Comparison of ENCODE assay signal across 8 cellular contexts in the genomic region with DNA sequence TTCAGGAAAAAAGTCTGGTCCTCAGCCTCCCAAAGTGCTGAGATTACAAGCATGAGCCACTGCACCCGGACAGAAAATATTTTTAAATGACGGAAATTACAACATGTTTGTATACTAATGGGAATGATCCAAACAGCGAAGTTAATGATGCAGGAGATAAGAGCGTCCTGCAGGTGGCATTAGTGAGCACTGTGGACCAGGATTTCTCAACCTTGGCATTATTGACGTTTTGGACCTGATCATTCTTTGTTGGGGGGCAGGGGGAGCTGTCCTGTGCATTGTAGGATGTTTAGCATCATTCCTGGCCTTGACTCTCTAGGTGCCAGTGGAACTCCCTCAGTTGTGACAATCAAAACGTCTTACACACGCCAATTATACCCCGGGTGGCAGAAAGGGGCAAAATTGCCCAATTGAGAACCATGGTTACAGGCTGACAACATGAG. TPM values are rescaled to one million over a fixed set of nuclear protein-coding genes. Genes with fewer than 3 reads are reported as not detected.
A peak's percentile ranks its signal among the peaks of the same experiment; 100 is the strongest.
DNase-seq lines count a peak whose midpoint lies in the region; ATAC-seq and TF ChIP-seq lines count a peak whose summit lies in the region.

No MANE protein-coding gene starts in this region.

- H3K27ac ChIP-seq in OCI-LY3 (ENCODE audit: low read length) (no peak overlapping the region), body of pancreas (no peak overlapping the region), stomach (peak overlapping the region in 2 of 5 donors; percentile 1 to 22)

- H3K9me3 ChIP-seq in OCI-LY3 (ENCODE audit: insufficient read depth, low read length) (no peaks in the 10 kb centered on the region), body of pancreas (no peaks in the 10 kb centered on the region), stomach (no peaks in the 10 kb centered on the region)

- H3K4me1 Mint-ChIP-seq in stimulated activated memory B cell treated with anti-CD40 and anti-IgM and Interleukin-4, amounts not matched to agents 10 μg/mL and 1 μg/mL and 100 μg/mL, for 72 hours: peaks cover 5% of the 10 kb centered on the region

- TF ChIP-seq POLR2A in body of pancreas (IDR thresholded peaks at IDR 0.05): no peak
- no peak for TF ChIP-seq POLR2A in stomach (IDR thresholded peaks at IDR 0.05)

- WGBS in body of pancreas, 2 donors: 38 to 43% methylated on average over 8 of the region's 8 CpGs
- 54 to 61% (median 56%) methylated on average over 8 of the region's 8 CpGs for WGBS in stomach, 5 donors

- H3K4me3 ChIP-seq in AG10803 (ENCODE audit: low read length): no peak overlapping the region
- no peak overlapping the region for H3K4me3 ChIP-seq in OCI-LY3 (ENCODE audit: low read length)
- no peak overlapping the region for H3K4me3 ChIP-seq in body of pancreas
- no peak overlapping the region for H3K4me3 ChIP-seq in stomach

- peaks cover 32% of the 10 kb centered on the region for H3K36me3 Mint-ChIP-seq in stimulated activated memory B cell treated with anti-CD40 and anti-IgM and Interleukin-4, amounts not matched to agents 10 μg/mL and 1 μg/mL and 100 μg/mL, for 72 hours

- H3K4me2 ChIP-seq in OCI-LY3 (ENCODE audit: low read length): no peak overlapping the region

- H3K36me3 ChIP-seq in OCI-LY3 (replicated peaks; ENCODE audit: low read depth, low read length) (peaks cover 44% of the 10 kb centered on the region), body of pancreas (replicated peaks in 1 of 2; ENCODE audit: insufficient read depth in 1 of 2, low read depth in 2 of 2) (peaks cover 0 to 10% of the 10 kb centered on the region in 2 donors), stomach (peaks cover 20 to 77% (median 71%) of the 10 kb centered on the region in 4 donors)

- peak; percentile 40 for DNase-seq in AG10803 (ENCODE audit: low read depth)
- peak; percentile 34 to 52 (median 46) for DNase-seq in body of pancreas
- peak; percentile 28 for DNase-seq in inferior parietal cortex (ENCODE audit: extremely low spot score)
- DNase-seq in stomach: no peak
- DNase-seq in activated gamma-delta T cell treated with Interleukin-2 at 50 U/mL for 16 hours: no peak

- H3K27me3 ChIP-seq in OCI-LY3 (ENCODE audit: low read depth, low read length) (no peaks in the 10 kb centered on the region), body of pancreas (no peaks in the 10 kb centered on the region), stomach (no peaks in the 10 kb centered on the region)

- H2AFZ ChIP-seq in OCI-LY3 (ENCODE audit: low read depth, low read length): no peak overlapping the region

- H3K9me3 Mint-ChIP-seq in stimulated activated memory B cell treated with anti-CD40 and anti-IgM and Interleukin-4, amounts not matched to agents 10 μg/mL and 1 μg/mL and 100 μg/mL, for 72 hours: no peaks in the 10 kb centered on the region

- H3K9ac ChIP-seq in OCI-LY3 (ENCODE audit: low read length): no peak overlapping the region

- H3K79me2 ChIP-seq in OCI-LY3 (ENCODE audit: low read length): no peaks in the 10 kb centered on the region

- H3K27me3 Mint-ChIP-seq in stimulated activated memory B cell treated with anti-CD40 and anti-IgM and Interleukin-4, amounts not matched to agents 10 μg/mL and 1 μg/mL and 100 μg/mL, for 72 hours: no peaks in the 10 kb centered on the region

- H4K20me1 ChIP-seq in OCI-LY3 (ENCODE audit: insufficient read depth, low read length): no peaks in the 10 kb centered on the region

- TF ChIP-seq EP300 in stomach (IDR thresholded peaks at IDR 0.05): no peak

- H3K27ac Mint-ChIP-seq in stimulated activated memory B cell treated with anti-CD40 and anti-IgM and Interleukin-4, amounts not matched to agents 10 μg/mL and 1 μg/mL and 100 μg/mL, for 72 hours: no peak overlapping the region

- intact Hi-C loops in body of pancreas (cut with DNase I) (no loop called here), stomach (cut with DNase I; ENCODE audit: low total_unique reads) (no loop called here)

- H3K4me3 Mint-ChIP-seq in stimulated activated memory B cell treated with anti-CD40 and anti-IgM and Interleukin-4, amounts not matched to agents 10 μg/mL and 1 μg/mL and 100 μg/mL, for 72 hours: no peak overlapping the region

- TF ChIP-seq CTCF in AG10803 (conservative IDR thresholded peaks at IDR 0.05; ENCODE audit: low read length) (peak; percentile 72), GM12873 (IDR thresholded peaks at IDR 0.05; ENCODE audit: insufficient read depth, low read depth, low read length, missing control alignments) (peak; percentile 76), OCI-LY3 (IDR thresholded peaks at IDR 0.05; ENCODE audit: low read depth, low read length) (peak; percentile 72), body of pancreas (IDR thresholded peaks at IDR 0.05) (peak; percentile 25 to 71 (median 65)), stomach (IDR thresholded peaks at IDR 0.05) (peak in 5 of 7 experiments; percentile 26 to 59 (median 36))

- peak; percentile 81 for ATAC-seq in body of pancreas
- no peak for ATAC-seq in stimulated activated memory B cell treated with anti-CD40 and anti-IgM and Interleukin-4, amounts not matched to agents 10 μg/mL and 1 μg/mL and 100 μg/mL, for 72 hours

- H3K4me1 ChIP-seq in OCI-LY3 (ENCODE audit: low read length) (no peaks in the 10 kb centered on the region), body of pancreas (no peaks in the 10 kb centered on the region), stomach (peaks cover 0 to 9% (median 0%) of the 10 kb centered on the region in 4 donors)

RNA-seq across cellular contexts. Expression of a gene that starts 34.1 kb away (rescaled TPM):
- total RNA-seq in body of pancreas (10 to 100 TPM; 71.9 to 91.1 TPM), stomach (100 to 1,000 TPM in 2 of 5 donors, 10 to 100 TPM in 3; 28.1 to 247 (median 89.1) TPM)
- 10 to 100 TPM; 47.4 to 58.6 (median 51.2) TPM for polyA plus RNA-seq in stomach

Comparison
In these comparisons a context has a peak if more than half of its experiments do, and no peak if none do; other contexts are left out.
1. DNase-seq: peak in AG10803 (single experiment), body of pancreas (4 of 4) and inferior parietal cortex (single experiment); none in stomach (single experiment) and activated gamma-delta T cell treated with Interleukin-2 at 50 U/mL for 16 hours (single experiment).
2. Peak in every context shown above with its lines, with median percentiles within 50 percentile points of each other: CTCF ChIP-seq.